In genomic region chr13:28246891-28247290, GRCh38 we compare ENCODE assay signal across 24 cellular contexts.
DNase-seq lines count a peak whose midpoint lies in the region; ATAC-seq lines count a peak whose summit lies in the region.
"Had no signal": no experiment of that assay in that cellular context is flagged by ENCODE, and none has a peak within 500 bp of the region (broad histone marks: within the 10 kb centered on the region; RNA-seq: fewer than 3 reads in every experiment).

No MANE protein-coding gene starts in this region.

- H4K20me1 ChIP-seq in Karpas-422 (ENCODE audit: insufficient read depth, low read depth, low read length) = no peaks in the 10 kb centered on the region
- H4K20me1 ChIP-seq: BLaER1 had no signal

- no peak overlapping the region for H2AFZ ChIP-seq in Karpas-422 (ENCODE audit: low read length)

- no peaks in the 10 kb centered on the region for H3K9me3 ChIP-seq in Karpas-422 (ENCODE audit: low read length)
- H3K9me3 ChIP-seq: SJCRH30 had no signal

- DNase-seq in ELR (ENCODE audit: low read depth) (peak; percentile 43), Karpas-422 (peak; percentile 45), astrocyte of the hippocampus (ENCODE audit: low read depth, low spot score) (peak; percentile 28), myocyte (ENCODE audit: low read depth) (peak; percentile 9), NCI-H1930 (lab: John Stamatoyannopoulos, UW) (no peak), RKO (ENCODE audit: low spot score) (no peak), cortex of kidney (lab: John Stamatoyannopoulos, UW) (no peak)
- DNase-seq: CD4-positive, alpha-beta memory T cell; DMS153; H7; HFFc6; NCI-H1436 treated with DMSO at 0.1 percent for 48 hours; NCI-H2029; NCI-H2227 treated with DMSO at 0.1 percent for 48 hours; NCI-H510A treated with DMSO at 0.1 percent for 48 hours; NCI-H774; NK-92 treated with Interleukin-12 subunit alpha and Interleukin-12 subunit beta, amount 100 ng/mL, for 24 hours; SJCRH30; T-cell had no signal

- H3K9ac ChIP-seq in Karpas-422 (ENCODE audit: low read length) = no peak overlapping the region
- H3K9ac ChIP-seq: BLaER1, KMS-11 had no signal

- H3K27me3 ChIP-seq in Karpas-422 (ENCODE audit: low read length) = no peaks in the 10 kb centered on the region
- H3K27me3 ChIP-seq: BLaER1, SJCRH30 had no signal

- H3K79me2 ChIP-seq in Karpas-422 (ENCODE audit: low read length) = peaks cover 67% of the 10 kb centered on the region

- no peaks in the 10 kb centered on the region for H3K9me2 ChIP-seq in Karpas-422 (replicated peaks; ENCODE audit: insufficient read depth, low read length)

- H3K27ac ChIP-seq in Karpas-422 (ENCODE audit: low read length) = no peak overlapping the region
- H3K27ac ChIP-seq: HL-60, KMS-11, SJCRH30 had no signal

- ATAC-seq in HG02759 (IDR thresholded peaks at IDR 0.05; ENCODE audit: unreplicated experiment) = no peak
- ATAC-seq: Panc1, T-cell had no signal

- H3K4me1 ChIP-seq in Karpas-422 (ENCODE audit: low read length) = peaks cover 18% of the 10 kb centered on the region
- H3K4me1 ChIP-seq: SJCRH30 had no signal

- no peak overlapping the region for H3K4me3 ChIP-seq in Karpas-422 (ENCODE audit: low read length)
- H3K4me3 ChIP-seq: SJCRH30 had no signal

- H3K4me2 ChIP-seq in Karpas-422 (ENCODE audit: low read depth, low read length, poor library complexity, severe bottlenecking) = peak overlapping the region; percentile 5
- H3K4me2 ChIP-seq: KMS-11 had no signal

- H3K36me3 ChIP-seq in Karpas-422 (ENCODE audit: insufficient read depth, low read length) = peaks cover 17% of the 10 kb centered on the region; the same call in 1 of the 2 replicates

Comparison
In these comparisons a context has a peak if more than half of its experiments do, and no peak if none do; other contexts are left out.
1. DNase-seq: peak in ELR (single experiment), Karpas-422 (single experiment), astrocyte of the hippocampus (single experiment) and myocyte (single experiment); none in NCI-H1930 (0 of 2), RKO (single experiment) and cortex of kidney (single experiment).